ENCODE assay signal across 9 cellular contexts in genomic region chr6:7424967-7425807, GRCh38. TPM values are rescaled to one million over a fixed set of nuclear protein-coding genes. Genes with fewer than 3 reads are reported as not detected.
DNase-seq lines count a peak whose midpoint lies in the region; ATAC-seq lines count a peak whose summit lies in the region.
"Had no signal": no experiment of that assay in that cellular context is flagged by ENCODE, and none has a peak within 500 bp of the region (broad histone marks: within the 10 kb centered on the region; RNA-seq: fewer than 3 reads in every experiment).

No MANE protein-coding gene starts in this region.

- no peaks in the 10 kb centered on the region for H3K4me1 Mint-ChIP-seq in activated T-helper 1 cell treated with anti-CD3 and anti-CD28 coated beads, Interleukin-12 subunit alpha, Interleukin-12 subunit beta, Interleukin-2, Interleukin-4 antibody, amounts not matched to agents 30 ng/mL and 10 ng/mL and 1 ng/mL, durations not matched to agents 14 hours and 24 hours and 36 hours (ENCODE audit: low read depth)

- peak; percentile 53 for DNase-seq in D341Med (ENCODE audit: low spot score)
- peak; percentile 41 for DNase-seq in NCI-H146 (lab: John Stamatoyannopoulos, UW)
- peak; percentile 53 for DNase-seq in dedifferentiated amniotic fluid mesenchymal stem cell (ENCODE audit: extremely low spot score)
- DNase-seq in myocyte (ENCODE audit: low read depth): peak; percentile 57
- no peak for DNase-seq in activated T-helper 1 cell treated with anti-CD3 and anti-CD28 coated beads, Interleukin-12 subunit alpha, Interleukin-12 subunit beta, Interleukin-2, Interleukin-4 antibody, amounts not matched to agents 30 ng/mL and 10 ng/mL and 1 ng/mL, durations not matched to agents 14 hours and 24 hours and 36 hours (ENCODE audit: low spot score)
- DNase-seq in stimulated activated naive CD8-positive, alpha-beta T cell treated with anti-CD3 and anti-CD28 coated beads, Interleukin-15, Interleukin-2, amounts not matched to agents 100 U/mL and 50 U/mL, for 24 hours: no peak

- no peaks in the 10 kb centered on the region for H3K36me3 Mint-ChIP-seq in activated T-helper 1 cell treated with anti-CD3 and anti-CD28 coated beads, Interleukin-12 subunit alpha, Interleukin-12 subunit beta, Interleukin-2, Interleukin-4 antibody, amounts not matched to agents 30 ng/mL and 10 ng/mL and 1 ng/mL, durations not matched to agents 14 hours and 24 hours and 36 hours (ENCODE audit: low read depth)

- H3K27ac Mint-ChIP-seq in activated T-helper 1 cell treated with anti-CD3 and anti-CD28 coated beads, Interleukin-12 subunit alpha, Interleukin-12 subunit beta, Interleukin-2, Interleukin-4 antibody, amounts not matched to agents 30 ng/mL and 10 ng/mL and 1 ng/mL, durations not matched to agents 14 hours and 24 hours and 36 hours: no peak overlapping the region

- H3K27me3 Mint-ChIP-seq in activated T-helper 1 cell treated with anti-CD3 and anti-CD28 coated beads, Interleukin-12 subunit alpha, Interleukin-12 subunit beta, Interleukin-2, Interleukin-4 antibody, amounts not matched to agents 30 ng/mL and 10 ng/mL and 1 ng/mL, durations not matched to agents 14 hours and 24 hours and 36 hours (ENCODE audit: insufficient read depth): no peaks in the 10 kb centered on the region

- ATAC-seq in stimulated activated naive CD8-positive, alpha-beta T cell treated with anti-CD3 and anti-CD28 coated beads, Interleukin-15, Interleukin-2, amounts not matched to agents 100 U/mL and 50 U/mL, for 24 hours: no peak
- ATAC-seq in GM21390 (IDR thresholded peaks at IDR 0.05; ENCODE audit: unreplicated experiment) (no peak), HG03159 (IDR thresholded peaks at IDR 0.05; ENCODE audit: unreplicated experiment) (no peak)

- intact Hi-C loops in activated T-helper 1 cell treated with anti-CD3 and anti-CD28 coated beads, Interleukin-12 subunit alpha, Interleukin-12 subunit beta, Interleukin-2, Interleukin-4 antibody, amounts not matched to agents 30 ng/mL and 10 ng/mL and 1 ng/mL, durations not matched to agents 14 hours and 24 hours and 36 hours (cut with micrococcal nuclease): no loop called here

- H3K9me3 Mint-ChIP-seq in activated T-helper 1 cell treated with anti-CD3 and anti-CD28 coated beads, Interleukin-12 subunit alpha, Interleukin-12 subunit beta, Interleukin-2, Interleukin-4 antibody, amounts not matched to agents 30 ng/mL and 10 ng/mL and 1 ng/mL, durations not matched to agents 14 hours and 24 hours and 36 hours: no peaks in the 10 kb centered on the region

- no peak overlapping the region for H3K4me3 Mint-ChIP-seq in activated T-helper 1 cell treated with anti-CD3 and anti-CD28 coated beads, Interleukin-12 subunit alpha, Interleukin-12 subunit beta, Interleukin-2, Interleukin-4 antibody, amounts not matched to agents 30 ng/mL and 10 ng/mL and 1 ng/mL, durations not matched to agents 14 hours and 24 hours and 36 hours

RNA-seq across cellular contexts. Expression of gene RIOK1, which starts 35.6 kb away (rescaled TPM):
- 13.9 and 15.4 TPM in 2 replicates for total RNA-seq in myocyte
- polyA plus RNA-seq in myocyte (2012): 9.7 TPM
- total RNA-seq in activated T-helper 1 cell treated with anti-CD3 and anti-CD28 coated beads, Interleukin-12 subunit alpha, Interleukin-12 subunit beta, Interleukin-2, Interleukin-4 antibody, amounts not matched to agents 30 ng/mL and 10 ng/mL and 1 ng/mL, durations not matched to agents 14 hours and 24 hours and 36 hours: 61.4 and 67.2 TPM in 2 replicates

RNA-seq across cellular contexts. Expression of gene CAGE1, which starts 35.6 kb away (rescaled TPM):
- not detected in 2 replicates for total RNA-seq in myocyte
- polyA plus RNA-seq in myocyte (2012): 0.09 TPM
- total RNA-seq in activated T-helper 1 cell treated with anti-CD3 and anti-CD28 coated beads, Interleukin-12 subunit alpha, Interleukin-12 subunit beta, Interleukin-2, Interleukin-4 antibody, amounts not matched to agents 30 ng/mL and 10 ng/mL and 1 ng/mL, durations not matched to agents 14 hours and 24 hours and 36 hours: 0.13 and 0.20 TPM in 2 replicates
- total RNA-seq: glomerular endothelial cell had no signal

Comparison
In these comparisons a context has a peak if more than half of its experiments do, and no peak if none do; other contexts are left out.
1. DNase-seq: peak in D341Med (single experiment), NCI-H146 (single experiment), dedifferentiated amniotic fluid mesenchymal stem cell (single experiment) and myocyte (single experiment); none in activated T-helper 1 cell treated with anti-CD3 and anti-CD28 coated beads, Interleukin-12 subunit alpha, Interleukin-12 subunit beta, Interleukin-2, Interleukin-4 antibody, amounts not matched to agents 30 ng/mL and 10 ng/mL and 1 ng/mL, durations not matched to agents 14 hours and 24 hours and 36 hours (single experiment) and stimulated activated naive CD8-positive, alpha-beta T cell treated with anti-CD3 and anti-CD28 coated beads, Interleukin-15, Interleukin-2, amounts not matched to agents 100 U/mL and 50 U/mL, for 24 hours (single experiment).